Comparison of ENCODE assay signal across 1 cellular context in the genomic region with DNA sequence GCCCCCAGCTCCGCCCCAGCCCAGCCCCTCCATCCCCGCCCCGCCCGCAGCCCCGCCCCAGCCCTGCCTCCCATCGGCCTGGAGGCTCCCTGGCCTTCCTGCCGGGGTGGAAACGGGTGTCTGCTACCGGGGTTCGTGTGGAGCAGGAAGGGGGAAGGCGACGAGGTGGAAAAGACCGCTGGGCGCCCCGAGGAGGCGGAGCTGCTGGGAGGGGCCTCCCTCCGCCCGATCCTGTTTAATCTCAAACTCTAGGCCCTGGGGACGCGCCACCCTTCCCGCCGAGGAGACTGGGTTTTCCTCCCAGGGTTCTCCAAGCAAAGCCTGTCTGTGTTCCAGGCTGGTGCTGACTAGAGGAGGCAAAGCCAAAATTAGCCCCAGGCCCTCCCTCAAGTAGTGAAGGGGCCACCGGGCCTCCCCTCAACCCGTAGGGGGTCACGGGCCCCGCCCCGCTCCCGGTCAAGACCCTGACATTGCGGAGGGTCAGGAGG.
TF ChIP-seq lines count a peak whose summit lies in the region.

No MANE protein-coding gene starts in this region.

TF ChIP-seq in A549, 52 proteins besides CTCF, POLR2A, EP300 and RAD21 (continued from another document):
- no peak for TF ChIP-seq ZC3H11A (IDR thresholded peaks at IDR 0.05)
- TF ChIP-seq, protein P1, sequence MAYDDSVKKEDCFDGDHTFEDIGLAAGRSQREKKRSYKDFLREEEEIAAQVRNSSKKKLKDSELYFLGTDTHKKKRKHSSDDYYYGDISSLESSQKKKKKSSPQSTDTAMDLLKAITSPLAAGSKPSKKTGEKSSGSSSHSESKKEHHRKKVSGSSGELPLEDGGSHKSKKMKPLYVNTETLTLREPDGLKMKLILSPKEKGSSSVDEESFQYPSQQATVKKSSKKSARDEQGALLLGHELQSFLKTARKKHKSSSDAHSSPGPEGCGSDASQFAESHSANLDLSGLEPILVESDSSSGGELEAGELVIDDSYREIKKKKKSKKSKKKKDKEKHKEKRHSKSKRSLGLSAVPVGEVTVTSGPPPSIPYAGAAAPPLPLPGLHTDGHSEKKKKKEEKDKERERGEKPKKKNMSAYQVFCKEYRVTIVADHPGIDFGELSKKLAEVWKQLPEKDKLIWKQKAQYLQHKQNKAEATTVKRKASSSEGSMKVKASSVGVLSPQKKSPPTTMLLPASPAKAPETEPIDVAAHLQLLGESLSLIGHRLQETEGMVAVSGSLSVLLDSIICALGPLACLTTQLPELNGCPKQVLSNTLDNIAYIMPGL (CRISPR knock-in tag; IDR thresholded peaks at IDR 0.05; ENCODE audit: borderline replicate concordance) = no peak
- TF ChIP-seq, protein P2, sequence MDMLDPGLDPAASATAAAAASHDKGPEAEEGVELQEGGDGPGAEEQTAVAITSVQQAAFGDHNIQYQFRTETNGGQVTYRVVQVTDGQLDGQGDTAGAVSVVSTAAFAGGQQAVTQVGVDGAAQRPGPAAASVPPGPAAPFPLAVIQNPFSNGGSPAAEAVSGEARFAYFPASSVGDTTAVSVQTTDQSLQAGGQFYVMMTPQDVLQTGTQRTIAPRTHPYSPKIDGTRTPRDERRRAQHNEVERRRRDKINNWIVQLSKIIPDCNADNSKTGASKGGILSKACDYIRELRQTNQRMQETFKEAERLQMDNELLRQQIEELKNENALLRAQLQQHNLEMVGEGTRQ (IDR thresholded peaks at IDR 0.05) = no peak
- TF ChIP-seq NPAS2 (CRISPR knock-in tag; IDR thresholded peaks at IDR 0.05; ENCODE audit: borderline replicate concordance) = no peak
- TF ChIP-seq KDM1A (IDR thresholded peaks at IDR 0.05; ENCODE audit: low read depth) = no peak
- TF ChIP-seq SREBF2 (IDR thresholded peaks at IDR 0.05) = no peak
- TF ChIP-seq HOXB13 (CRISPR knock-in tag; IDR thresholded peaks at IDR 0.05; ENCODE audit: low read depth) = no peak
- TF ChIP-seq TP53 (CRISPR knock-in tag; IDR thresholded peaks at IDR 0.05) = no peak
